In the genomic region with DNA sequence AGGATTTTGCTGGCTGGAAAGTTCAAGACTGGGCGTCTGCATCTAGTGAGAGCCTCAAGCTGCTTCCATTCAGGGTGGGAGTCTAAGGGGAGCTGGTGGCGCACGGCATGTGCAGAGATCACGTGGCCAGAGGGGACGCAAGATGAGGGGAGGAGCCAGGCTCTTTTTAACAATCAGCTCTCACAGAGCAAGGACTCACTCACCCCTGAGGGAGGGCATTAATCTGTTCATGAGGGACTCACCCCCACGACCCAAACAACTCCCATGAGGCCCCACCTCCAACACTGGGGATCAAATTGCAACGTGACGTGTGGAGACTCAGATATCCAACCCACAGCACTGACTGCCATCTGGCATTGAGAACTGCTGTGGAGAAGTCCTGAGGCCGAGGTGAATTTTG, we compare ENCODE assay signal across 35 cellular contexts. TPM values are rescaled to one million over a fixed set of nuclear protein-coding genes. Genes with fewer than 3 reads are reported as not detected.
DNase-seq lines count a peak whose midpoint lies in the region; ATAC-seq, FAIRE-seq and TF ChIP-seq lines count a peak whose summit lies in the region.
"Had no signal": no experiment of that assay in that cellular context is flagged by ENCODE, and none has a peak within 500 bp of the region (broad histone marks: within the 10 kb centered on the region; RNA-seq: fewer than 3 reads in every experiment).

No MANE protein-coding gene starts in this region.

- H3K23me2 ChIP-seq in H1 (ENCODE audit: low read depth, low read length) = no peaks in the 10 kb centered on the region

- H3K4ac ChIP-seq in H1 (replicated peaks; ENCODE audit: insufficient read length, low read depth, low read length) = no peak overlapping the region

- FAIRE-seq in H1 (lab: Jason Lieb, UNC) = no peak
- FAIRE-seq: TTC549 had no signal

- H2BK5ac ChIP-seq in H1 (ENCODE audit: low read depth, low read length) = no peak overlapping the region

- peak; percentile 1 for DNase-seq in HFF-Myc (ENCODE audit: extremely low read depth, low read depth)
- peak; percentile 58 for DNase-seq in NCI-H82 (lab: John Stamatoyannopoulos, UW)
- no peak for DNase-seq in H1 (ENCODE audit: low read depth in 1 of 2, low spot score in 2 of 2)
- DNase-seq: activated naive CD4-positive, alpha-beta T cell treated with anti-CD3 and anti-CD28 coated beads for 36 hours; activated T-cell treated with anti-CD3 and anti-CD28 coated beads, Interleukin-2, amount 50 U/mL, for 4 hours; amniotic stem cell; colonic mucosa; gastrocnemius medialis; naive thymus-derived CD4-positive, alpha-beta T cell; NCI-H187; NK-92 treated with Interleukin-12 subunit alpha and Interleukin-12 subunit beta, amount 100 ng/mL, for 24 hours; SIG-M5; spleen; stimulated activated CD4-positive, alpha-beta T cell treated with anti-CD3 and anti-CD28 coated beads, Interleukin-2, amount 100 ng/mL, for 48 hours; stimulated activated naive B cell treated with anti-CD40 and anti-IgM and Interleukin-4, amounts not matched to agents 10 μg/mL and 1 μg/mL and 100 μg/mL, for 72 hours; testis; uterus had no signal

- TF ChIP-seq CTCF in HFF-Myc (IDR thresholded peaks at IDR 0.05; ENCODE audit: low read depth, low read length, missing control alignments) (no peak), H1 (IDR thresholded peaks at IDR 0.05; ENCODE audit: control extremely low read depth in 1 of 3, insufficient read depth in 1 of 3, low read depth in 1 of 3, low read length in 3 of 3) (no peak)

- H4K91ac ChIP-seq in H1 (replicated peaks; ENCODE audit: insufficient read length, low read length) = no peak overlapping the region

- no peaks in the 10 kb centered on the region for H3K79me2 ChIP-seq in H1 (ENCODE audit: control insufficient read depth in 1 of 2, insufficient read depth in 2 of 2, low read length in 2 of 2)
- H3K79me2 ChIP-seq: hepatocyte had no signal

- no peaks in the 10 kb centered on the region for H3K79me1 ChIP-seq in H1 (ENCODE audit: low read depth, low read length)

- no peak overlapping the region for H3K4me3 Mint-ChIP-seq in activated T-helper 17 cell treated with anti-CD3 and anti-CD28 coated beads, Interleukin-2, amount 50 U/mL, for 72 hours
- H3K4me3 Mint-ChIP-seq: activated naive CD4-positive, alpha-beta T cell treated with anti-CD3 and anti-CD28 coated beads for 36 hours; activated T-cell treated with anti-CD3 and anti-CD28 coated beads, Interleukin-2, amount 50 U/mL, for 4 hours; mesothelial cell of epicardium; naive thymus-derived CD4-positive, alpha-beta T cell; stimulated activated naive B cell treated with anti-CD40 and anti-IgM and Interleukin-4, amounts not matched to agents 10 μg/mL and 1 μg/mL and 100 μg/mL, for 72 hours had no signal

- peaks cover 7% of the 10 kb centered on the region for H3K4me1 Mint-ChIP-seq in activated T-helper 17 cell treated with anti-CD3 and anti-CD28 coated beads, Interleukin-2, amount 50 U/mL, for 72 hours

- H3K9ac ChIP-seq in BLaER1 (no peak overlapping the region), H1 (replicated peaks in 1 of 4; ENCODE audit: extremely low read depth in 1 of 4, low read depth in 3 of 4, low read length in 3 of 4) (no peak overlapping the region)

- no peak overlapping the region for H3K56ac ChIP-seq in H1 (replicated peaks; ENCODE audit: insufficient read length, low read depth, low read length)

- TF ChIP-seq POLR2A in H1 (IDR thresholded peaks at IDR 0.05; ENCODE audit: control extremely low read depth in 1 of 2, low read depth in 2 of 2, low read length in 2 of 2) = no peak

- no peak overlapping the region for H2AFZ ChIP-seq in H1 (ENCODE audit: low read length)
- H2AFZ ChIP-seq: hepatocyte had no signal

- no peak overlapping the region; the same call in 1 of the 2 replicates for H4K8ac ChIP-seq in H1 (ENCODE audit: extremely low read depth, insufficient read depth, low read length)

- H3K36me3 ChIP-seq in BLaER1 = no peaks in the 10 kb centered on the region
- H3K36me3 ChIP-seq in H1 (ENCODE audit: control insufficient read depth in 2 of 4, insufficient read depth in 4 of 4, low read length in 3 of 4) = no peaks in the 10 kb centered on the region
- H3K36me3 ChIP-seq: breast epithelium, colonic mucosa, gastrocnemius medialis, right atrium auricular region, uterus had no signal

- peaks cover 23% of the 10 kb centered on the region for H3K4me1 ChIP-seq in BLaER1
- H3K4me1 ChIP-seq in H1 (replicated peaks in 1 of 4; ENCODE audit: control insufficient read depth in 3 of 4, insufficient read depth in 4 of 4, low read length in 3 of 4) = 0 out of 7 replicates have a peak, but pooled peaks cover 0 to 4% (median 2%) of the 10 kb centered on the region in 4 experiments
- H3K4me1 ChIP-seq: breast epithelium, colonic mucosa, testis, uterus had no signal

- H2BK20ac ChIP-seq in H1 (ENCODE audit: low read length) = no peak overlapping the region

- CTCF ChIA-PET in H1 (lab: Charles Lee; ENCODE audit: partially characterized antibody) = interaction anchor here (0.8 kb wide), 1 partner anchor 18 kb away, joined by 3 read pairs; no protein-coding TSS in a partner anchor

- H2BK120ac ChIP-seq in H1 (replicated peaks; ENCODE audit: low read depth, low read length) = no peak overlapping the region

- no peak overlapping the region for H3K27ac Mint-ChIP-seq in activated T-helper 17 cell treated with anti-CD3 and anti-CD28 coated beads, Interleukin-2, amount 50 U/mL, for 72 hours
- H3K27ac Mint-ChIP-seq: activated naive CD4-positive, alpha-beta T cell treated with anti-CD3 and anti-CD28 coated beads for 36 hours; mesothelial cell of epicardium; naive thymus-derived CD4-positive, alpha-beta T cell; stimulated activated naive B cell treated with anti-CD40 and anti-IgM and Interleukin-4, amounts not matched to agents 10 μg/mL and 1 μg/mL and 100 μg/mL, for 72 hours had no signal

- no peak overlapping the region for H4K5ac ChIP-seq in H1 (ENCODE audit: insufficient read length, low read depth, low read length)

- H4K20me1 ChIP-seq in BLaER1 (peaks cover 15% of the 10 kb centered on the region; the same call in 1 of the 2 replicates), H1 (replicated peaks in 1 of 2; ENCODE audit: control insufficient read depth in 1 of 2, insufficient read depth in 2 of 2, low read length in 2 of 2) (no peaks in the 10 kb centered on the region)

- no peak for ATAC-seq in GM18858 (IDR thresholded peaks at IDR 0.05; ENCODE audit: unreplicated experiment)
- ATAC-seq in activated T-helper 17 cell treated with anti-CD3 and anti-CD28 coated beads, Interleukin-2, amount 50 U/mL, for 72 hours (replicated peaks) = no peak
- ATAC-seq in GM18870 (IDR thresholded peaks at IDR 0.05; ENCODE audit: unreplicated experiment) = no peak
- ATAC-seq in HG03565 (IDR thresholded peaks at IDR 0.05; ENCODE audit: unreplicated experiment) = no peak
- ATAC-seq: activated T-cell treated with anti-CD3 and anti-CD28 coated beads, Interleukin-2, amount 50 U/mL, for 4 hours; esophagus mucosa; naive thymus-derived CD4-positive, alpha-beta T cell; Panc1; stimulated activated naive B cell treated with anti-CD40 and anti-IgM and Interleukin-4, amounts not matched to agents 10 μg/mL and 1 μg/mL and 100 μg/mL, for 72 hours had no signal

- POLR2A ChIA-PET in H1 (lab: Charles Lee; ENCODE audit: partially characterized antibody) = no interaction called here

- H3K4me2 ChIP-seq in BLaER1 (peak overlapping the region; percentile 18), H1 (ENCODE audit: insufficient read depth in 1 of 2, low read depth in 2 of 2, low read length in 2 of 2) (no peak overlapping the region)
- H3K4me2 ChIP-seq: hepatocyte had no signal

- peaks cover 89% of the 10 kb centered on the region for H3K27me3 ChIP-seq in BLaER1
- peaks cover 6 to 10% (median 8%) of the 10 kb centered on the region in 4 experiments; a peak in 6 of 7 replicates for H3K27me3 ChIP-seq in H1 (replicated peaks in 1 of 4; ENCODE audit: control insufficient read depth in 3 of 4, extremely low read depth in 1 of 4, insufficient read depth in 3 of 4, low read length in 3 of 4)
- H3K27me3 ChIP-seq: hepatocyte, right atrium auricular region, spleen, testis, uterus had no signal

- no peak overlapping the region for H2AK5ac ChIP-seq in H1 (ENCODE audit: low read depth, low read length)

- H2BK15ac ChIP-seq in H1 (ENCODE audit: low read length) = no peak overlapping the region

- H3K36me3 Mint-ChIP-seq in activated T-helper 17 cell treated with anti-CD3 and anti-CD28 coated beads, Interleukin-2, amount 50 U/mL, for 72 hours (ENCODE audit: low read depth) = no peaks in the 10 kb centered on the region
- H3K36me3 Mint-ChIP-seq: mesothelial cell of epicardium had no signal

- H2BK12ac ChIP-seq in H1 (ENCODE audit: low read depth, low read length) = no peak overlapping the region

- WGBS in H1 (ENCODE audit: extremely low coverage in 1 of 2, insufficient coverage in 1 of 2, insufficient read length in 1 of 2, insufficient replicate concordance in 2 of 2, low coverage in 1 of 2, low lambda C conversion rate in 2 of 2, missing lambda C conversion rate in 1 of 2), 2 experiments = 72% methylated on average over 9 of the region's 9 CpGs; no CpG with 5 or more reads in 1 of the 2 experiments

- H3K18ac ChIP-seq in H1 (ENCODE audit: extremely low read depth, low read length) = no peak overlapping the region

- no peak overlapping the region for H3K14ac ChIP-seq in H1 (ENCODE audit: insufficient read length)

- H3K27me3 Mint-ChIP-seq in activated T-helper 17 cell treated with anti-CD3 and anti-CD28 coated beads, Interleukin-2, amount 50 U/mL, for 72 hours = no peaks in the 10 kb centered on the region

- TF ChIP-seq EP300 in H1 (IDR thresholded peaks at IDR 0.05; ENCODE audit: borderline replicate concordance in 1 of 2, low read depth in 2 of 2, low read length in 2 of 2) = no peak

- H3K9me3 ChIP-seq in BLaER1 (peaks cover 16% of the 10 kb centered on the region; the same call in 1 of the 2 replicates), H1 (ENCODE audit: insufficient read depth in 2 of 2, low read depth in 1 of 2, low read length in 1 of 2) (no peaks in the 10 kb centered on the region)
- H3K9me3 ChIP-seq: breast epithelium, colonic mucosa, gastrocnemius medialis, right atrium auricular region, spleen, testis, uterus had no signal

- no peaks in the 10 kb centered on the region for H3K9me3 Mint-ChIP-seq in activated T-helper 17 cell treated with anti-CD3 and anti-CD28 coated beads, Interleukin-2, amount 50 U/mL, for 72 hours
- H3K9me3 Mint-ChIP-seq: activated naive CD4-positive, alpha-beta T cell treated with anti-CD3 and anti-CD28 coated beads for 36 hours; activated T-cell treated with anti-CD3 and anti-CD28 coated beads, Interleukin-2, amount 50 U/mL, for 4 hours; naive thymus-derived CD4-positive, alpha-beta T cell; stimulated activated naive B cell treated with anti-CD40 and anti-IgM and Interleukin-4, amounts not matched to agents 10 μg/mL and 1 μg/mL and 100 μg/mL, for 72 hours had no signal

- no peak overlapping the region for H3K27ac ChIP-seq in BLaER1
- no peak overlapping the region for H3K27ac ChIP-seq in H1 (ENCODE audit: low read depth, low read length)
- H3K27ac ChIP-seq: breast epithelium, colonic mucosa, hepatocyte, right atrium auricular region, spleen, testis, uterus had no signal

- no peak overlapping the region for H3K23ac ChIP-seq in H1 (ENCODE audit: insufficient read length)

- H3K4me3 ChIP-seq in BLaER1 = no peak overlapping the region
- H3K4me3 ChIP-seq in HFF-Myc (replicated peaks; ENCODE audit: low read depth, low read length) = no peak overlapping the region
- H3K4me3 ChIP-seq in H1 (ENCODE audit: extremely low read depth in 1 of 4, insufficient read depth in 2 of 4, low read depth in 3 of 4, low read length in 4 of 4) = no peak overlapping the region
- H3K4me3 ChIP-seq: breast epithelium, colonic mucosa, gastrocnemius medialis, hepatocyte, right atrium auricular region, spleen, testis, uterus had no signal

- no peak for TF ChIP-seq RAD21 in H1 (IDR thresholded peaks at IDR 0.05 in 1 of 2, conservative IDR thresholded peaks at IDR 0.05 in 1 of 2; ENCODE audit: low read depth in 2 of 2, low read length in 2 of 2)

RNA-seq across cellular contexts. Expression of a gene that starts 5.5 kb away (rescaled TPM):
- 0.41 and 0.46 TPM in 2 replicates for total RNA-seq in H1 (2021; fragmentation: NEBNext Ultra II Directional; extraction: Animal tissue kit (Norgen Biotek cat#: 25700))
- polyA plus RNA-seq in H1 (2011; rRNA removed) = 0.14 and 0.17 TPM in 2 replicates
- polyA plus RNA-seq in H1 (2011; cell fraction: cytosol; rRNA removed) = 0.10 TPM
- polyA plus RNA-seq in H1 (2011; cell fraction: nucleus; rRNA removed) = 0.23 TPM
- 0.23 to 0.28 TPM (median 0.26 TPM) in 4 replicates for polyA plus RNA-seq in H1 (2012, experiment 1 of 2)
- polyA plus RNA-seq in H1 (2012, experiment 2 of 2) = 0.12 TPM
- polyA plus RNA-seq in H1 (2013, experiment 1 of 2) = 0.16 TPM
- polyA plus RNA-seq in H1 (2013, experiment 2 of 2) = 0.18 TPM
- polyA minus RNA-seq in H1 (2011; rRNA and poly(A)+ RNA removed) = 0.25 and 0.27 TPM in 2 replicates
- polyA minus RNA-seq in H1 (2011; cell fraction: cytosol; rRNA and poly(A)+ RNA removed) = 0.37 TPM
- polyA minus RNA-seq in H1 (2011; cell fraction: nucleus; rRNA and poly(A)+ RNA removed) = 0.40 TPM
- total RNA-seq in activated T-helper 17 cell treated with anti-CD3 and anti-CD28 coated beads, Interleukin-2, amount 50 U/mL, for 72 hours = 1 to 10 TPM; 2.0 to 2.8 TPM
- total RNA-seq: LHCN-M2 had no signal

RNA-seq across cellular contexts. Expression of a gene that starts 15.6 kb away (rescaled TPM):
- total RNA-seq in H1 (2021; fragmentation: NEBNext Ultra II Directional; extraction: Animal tissue kit (Norgen Biotek cat#: 25700)) = not detected in 2 replicates
- not detected in 2 replicates for polyA plus RNA-seq in H1 (2011; rRNA removed)
- not detected for polyA plus RNA-seq in H1 (2011; cell fraction: cytosol; rRNA removed)
- not detected for polyA plus RNA-seq in H1 (2011; cell fraction: nucleus; rRNA removed)
- not detected in 4 replicates for polyA plus RNA-seq in H1 (2012, experiment 1 of 2)
- polyA plus RNA-seq in H1 (2012, experiment 2 of 2) = not detected
- polyA plus RNA-seq in H1 (2013, experiment 1 of 2) = not detected
- not detected for polyA plus RNA-seq in H1 (2013, experiment 2 of 2)
- not detected in 2 replicates for polyA minus RNA-seq in H1 (2011; rRNA and poly(A)+ RNA removed)
- polyA minus RNA-seq in H1 (2011; cell fraction: cytosol; rRNA and poly(A)+ RNA removed) = not detected
- polyA minus RNA-seq in H1 (2011; cell fraction: nucleus; rRNA and poly(A)+ RNA removed) = not detected
- total RNA-seq in activated T-helper 17 cell treated with anti-CD3 and anti-CD28 coated beads, Interleukin-2, amount 50 U/mL, for 72 hours = not detected
- total RNA-seq: A673; activated CD8-positive, alpha-beta memory T cell treated with anti-CD3 and anti-CD28 coated beads for 36 hours; activated naive CD4-positive, alpha-beta T cell treated with anti-CD3 and anti-CD28 coated beads for 36 hours; activated T-cell treated with anti-CD3 and anti-CD28 coated beads, Interleukin-2, amount 50 U/mL, for 4 hours; breast epithelium; colonic mucosa; esophagus mucosa; gastrocnemius medialis; hepatocyte; LHCN-M2; liver; mesothelial cell of epicardium; naive thymus-derived CD4-positive, alpha-beta T cell; osteocyte; right atrium auricular region; spleen; uterus had no signal
- polyA plus RNA-seq: BJ; hepatocyte; liver; naive thymus-derived CD4-positive, alpha-beta T cell; spleen had no signal

RNA-seq across cellular contexts. Expression of a gene that starts 29.1 kb away (rescaled TPM):
- 0.69 and 0.71 TPM in 2 replicates for total RNA-seq in H1 (2021; fragmentation: NEBNext Ultra II Directional; extraction: Animal tissue kit (Norgen Biotek cat#: 25700))
- polyA plus RNA-seq in H1 (2011; rRNA removed) = 0.80 and 1.5 TPM in 2 replicates
- 0.79 TPM for polyA plus RNA-seq in H1 (2011; cell fraction: cytosol; rRNA removed)
- 4.4 TPM for polyA plus RNA-seq in H1 (2011; cell fraction: nucleus; rRNA removed)
- polyA plus RNA-seq in H1 (2012, experiment 1 of 2) = 0.30 to 0.61 TPM (median 0.49 TPM) in 4 replicates
- 0.68 TPM for polyA plus RNA-seq in H1 (2012, experiment 2 of 2)
- 0.39 TPM for polyA plus RNA-seq in H1 (2013, experiment 1 of 2)
- 0.31 TPM for polyA plus RNA-seq in H1 (2013, experiment 2 of 2)
- 0.22 and 0.38 TPM in 2 replicates for polyA minus RNA-seq in H1 (2011; rRNA and poly(A)+ RNA removed)
- 2.0 TPM for polyA minus RNA-seq in H1 (2011; cell fraction: cytosol; rRNA and poly(A)+ RNA removed)
- 5.1 TPM for polyA minus RNA-seq in H1 (2011; cell fraction: nucleus; rRNA and poly(A)+ RNA removed)
- 1 to 10 TPM; 2.5 TPM for total RNA-seq in activated T-helper 17 cell treated with anti-CD3 and anti-CD28 coated beads, Interleukin-2, amount 50 U/mL, for 72 hours

RNA-seq across cellular contexts. Expression of a gene that starts 53.6 kb away (rescaled TPM):
- total RNA-seq in H1 (2021; fragmentation: NEBNext Ultra II Directional; extraction: Animal tissue kit (Norgen Biotek cat#: 25700)) = 53.4 and 54.0 TPM in 2 replicates
- 45.4 and 56.9 TPM in 2 replicates for polyA plus RNA-seq in H1 (2011; rRNA removed)
- polyA plus RNA-seq in H1 (2011; cell fraction: cytosol; rRNA removed) = 55.1 TPM
- polyA plus RNA-seq in H1 (2011; cell fraction: nucleus; rRNA removed) = 89.9 TPM
- polyA plus RNA-seq in H1 (2012, experiment 1 of 2) = 22.9 to 64.8 TPM (median 56.1 TPM) in 4 replicates
- polyA plus RNA-seq in H1 (2012, experiment 2 of 2) = 50.9 TPM
- polyA plus RNA-seq in H1 (2013, experiment 1 of 2) = 30.3 TPM
- polyA plus RNA-seq in H1 (2013, experiment 2 of 2) = 32.6 TPM
- 30.5 and 30.6 TPM in 2 replicates for polyA minus RNA-seq in H1 (2011; rRNA and poly(A)+ RNA removed)
- polyA minus RNA-seq in H1 (2011; cell fraction: cytosol; rRNA and poly(A)+ RNA removed) = 20.8 TPM
- 17.5 TPM for polyA minus RNA-seq in H1 (2011; cell fraction: nucleus; rRNA and poly(A)+ RNA removed)
- total RNA-seq in activated T-helper 17 cell treated with anti-CD3 and anti-CD28 coated beads, Interleukin-2, amount 50 U/mL, for 72 hours = 10 to 100 TPM; 21.2 to 67.4 TPM

Comparison
In these comparisons a context has a peak if more than half of its experiments do, and no peak if none do; other contexts are left out.
1. DNase-seq: peak in HFF-Myc (single experiment) and NCI-H82 (single experiment); none in H1 (0 of 2).